7 cellular contexts compared by ENCODE assay signal in genomic region chr7:159157714-159158113, GRCh38. TPM values are rescaled to one million over a fixed set of nuclear protein-coding genes. Genes with fewer than 3 reads are reported as not detected.
"Had no signal": no experiment of that assay in that cellular context is flagged by ENCODE, and none has a peak within 500 bp of the region (broad histone marks: within the 10 kb centered on the region; RNA-seq: fewer than 3 reads in every experiment).

No MANE protein-coding gene starts in this region.

- H3K36me3 Mint-ChIP-seq: IgD-negative memory B cell had no signal

- DNase-seq: H7, KBM-7 had no signal

- H3K9me3 ChIP-seq: HAP-1 had no signal

- H3K36me3 ChIP-seq: HAP-1 had no signal

- H3K4me1 ChIP-seq: HAP-1 had no signal

- H3K4me3 Mint-ChIP-seq: GM23338, IgD-negative memory B cell had no signal

- H3K27ac ChIP-seq: KMS-11 had no signal

- H3K4me3 ChIP-seq: GM23338, HAP-1 had no signal

- H3K27ac Mint-ChIP-seq: GM23338, IgD-negative memory B cell had no signal

- H3K4me1 Mint-ChIP-seq: GM23338, IgD-negative memory B cell had no signal

RNA-seq across cellular contexts. Expression of gene VIPR2, which starts 13.0 kb away (rescaled TPM):
- total RNA-seq: HT-29 had no signal
